ENCODE assay signal across 1 cellular context in the genomic region with DNA sequence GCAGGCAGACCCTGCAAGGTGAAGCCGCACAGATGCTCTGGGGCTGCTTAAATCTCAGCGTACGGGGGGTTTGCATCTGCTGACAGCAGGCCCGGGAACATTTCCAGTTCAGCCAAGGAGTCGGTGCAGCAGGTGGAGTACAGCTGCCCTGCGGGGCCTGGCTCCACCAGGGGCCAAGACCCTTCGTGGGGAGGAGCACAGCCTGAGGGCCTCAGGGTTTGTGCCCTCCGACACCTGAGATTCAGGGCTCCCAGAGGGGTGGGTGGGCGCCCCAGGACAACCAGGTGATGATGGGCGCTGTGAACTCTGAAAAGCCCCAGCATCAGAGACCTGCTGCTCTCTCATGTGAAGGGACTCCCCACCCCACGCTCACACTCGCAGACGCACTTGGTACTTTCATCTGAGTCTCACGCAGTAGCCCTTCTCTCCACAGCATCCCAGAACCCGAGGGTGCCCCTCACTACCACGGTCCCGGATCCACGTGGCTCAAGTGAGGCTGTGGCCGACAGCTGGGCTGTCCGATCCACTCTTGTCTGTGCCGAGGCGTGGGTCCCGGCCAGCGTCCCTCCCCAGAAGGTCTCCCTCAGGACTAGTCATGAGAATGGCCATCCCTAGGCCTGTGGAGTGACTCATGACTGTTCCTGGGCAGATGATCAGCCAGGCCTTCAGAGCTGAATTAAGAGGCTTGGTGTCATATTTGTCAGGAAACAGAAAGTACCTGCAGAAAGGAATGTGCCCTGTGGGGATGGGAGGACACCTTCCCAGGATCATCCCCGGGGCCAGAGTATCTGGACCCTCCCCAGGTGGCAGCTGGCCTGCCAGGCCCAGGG.
TF ChIP-seq lines count a peak whose summit lies in the region.

No MANE protein-coding gene starts in this region.

TF ChIP-seq in GM12878, 131 proteins besides CTCF, POLR2A, EP300 and RAD21:
- TF ChIP-seq IKZF2 (IDR thresholded peaks at IDR 0.05) (no peak), RB1 (IDR thresholded peaks at IDR 0.05; ENCODE audit: borderline replicate concordance) (no peak), NFYA (IDR thresholded peaks at IDR 0.05; ENCODE audit: borderline replicate concordance, low read depth, low read length) (no peak)
TF ChIP-seq in GM12878: peak in this region for 0.
